26 cellular contexts compared by ENCODE assay signal in the genomic region with DNA sequence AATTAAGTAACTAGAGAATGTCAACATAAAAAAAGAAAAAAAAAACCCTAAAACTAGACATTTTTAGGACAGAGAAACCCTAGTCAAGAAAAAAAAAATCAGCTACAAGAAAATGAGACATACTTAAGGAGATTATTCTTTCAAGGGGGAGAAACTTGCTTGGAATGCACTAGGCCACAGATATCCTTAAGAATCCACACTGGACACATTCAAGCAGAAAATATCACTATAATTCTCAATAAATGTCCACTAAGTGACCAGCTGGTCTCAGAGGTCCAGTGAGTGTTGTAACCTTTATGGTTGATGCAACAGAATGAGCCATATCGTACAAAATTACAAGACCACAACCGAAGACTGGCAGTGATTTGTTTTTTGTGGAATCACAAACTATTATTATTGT. TPM values are rescaled to one million over a fixed set of nuclear protein-coding genes. Genes with fewer than 3 reads are reported as not detected.
DNase-seq lines count a peak whose midpoint lies in the region; FAIRE-seq and TF ChIP-seq lines count a peak whose summit lies in the region.
"Had no signal": no experiment of that assay in that cellular context is flagged by ENCODE, and none has a peak within 500 bp of the region (broad histone marks: within the 10 kb centered on the region; RNA-seq: fewer than 3 reads in every experiment).

No MANE protein-coding gene starts in this region.

- H3K4me3 ChIP-seq in astrocyte (ENCODE audit: insufficient read depth, low read depth, low read length) (no peak overlapping the region), dorsolateral prefrontal cortex (no peak overlapping the region)

- no peaks in the 10 kb centered on the region for H3K4me1 ChIP-seq in astrocyte (ENCODE audit: insufficient read depth, low read length)

- H3K9me3 ChIP-seq in astrocyte (ENCODE audit: insufficient read depth, low read depth, low read length), result no peaks in the 10 kb centered on the region

- intact Hi-C loops in dorsolateral prefrontal cortex (cut with DNase I), result no loop called here

- H3K27me3 Mint-ChIP-seq in astrocyte (ENCODE audit: low read depth, unreplicated experiment), result no peaks in the 10 kb centered on the region

- in situ Hi-C loops in ACHN (cut with HindIII; ENCODE audit: low pct_ligation_motif_present, low pct_unique_long_range_greater_than_20kb, low sequenced_read_pairs), result no loop called here

- no peak overlapping the region for H3K27ac ChIP-seq in astrocyte (ENCODE audit: low read depth, low read length)
- H3K27ac ChIP-seq in dorsolateral prefrontal cortex, result no peak overlapping the region
- H3K27ac ChIP-seq: HL-60 had no signal

- FAIRE-seq in astrocyte (lab: Jason Lieb, UNC), result no peak
- FAIRE-seq: GM19239, H1 had no signal

- H3K79me2 ChIP-seq in astrocyte (ENCODE audit: insufficient read depth, low read length), result no peaks in the 10 kb centered on the region

- H3K36me3 Mint-ChIP-seq in astrocyte (ENCODE audit: low read depth, unreplicated experiment), result no peaks in the 10 kb centered on the region
- H3K36me3 Mint-ChIP-seq: CD8-positive, alpha-beta T cell had no signal

- H4K20me1 ChIP-seq in astrocyte (ENCODE audit: insufficient read depth, low read length), result no peaks in the 10 kb centered on the region

- H3K27ac Mint-ChIP-seq in astrocyte (ENCODE audit: unreplicated experiment), result no peak overlapping the region
- H3K27ac Mint-ChIP-seq: CD8-positive, alpha-beta T cell had no signal

- H3K27me3 ChIP-seq in astrocyte (ENCODE audit: insufficient read depth, low read length), result no peaks in the 10 kb centered on the region
- H3K27me3 ChIP-seq in dorsolateral prefrontal cortex, result no peaks in the 10 kb centered on the region

- no peak overlapping the region for H2AFZ ChIP-seq in astrocyte (ENCODE audit: low read depth, low read length)

- no peak overlapping the region for H3K4me2 ChIP-seq in astrocyte (ENCODE audit: low read length)

- H3K36me3 ChIP-seq in astrocyte (ENCODE audit: insufficient read depth, low read length), result no peaks in the 10 kb centered on the region

- H3K9ac ChIP-seq in astrocyte (ENCODE audit: low read length), result no peak overlapping the region

- H3K4me3 Mint-ChIP-seq in astrocyte (ENCODE audit: unreplicated experiment), result no peak overlapping the region
- H3K4me3 Mint-ChIP-seq: CD8-positive, alpha-beta T cell had no signal

- TF ChIP-seq CTCF in astrocyte (IDR thresholded peaks at IDR 0.05; ENCODE audit: insufficient read depth, low read depth, low read length) (no peak), dorsolateral prefrontal cortex (IDR thresholded peaks at IDR 0.05 in 54 of 56, conservative IDR thresholded peaks at IDR 0.05 in 2 of 56; ENCODE audit: low read depth in 1 of 56, partially characterized antibody in 56 of 56) (no peak)

- peak; percentile 10 for DNase-seq in GM04504 (ENCODE audit: low read depth)
- peak; percentile 57 for DNase-seq in astrocyte (ENCODE audit: low read depth)
- peak; percentile 13 for DNase-seq in iris pigment epithelial cell (ENCODE audit: low read depth)
- DNase-seq in cerebellar nuclear complex (lab: John Stamatoyannopoulos, UW), result no peak
- DNase-seq in dorsolateral prefrontal cortex, result no peak
- DNase-seq in ACHN, result no peak
- no peak for DNase-seq in cerebellum (ENCODE audit: low spot score)
- DNase-seq: AML-193; C1 segment of cervical spinal cord; Calu3; CD8-positive, alpha-beta T cell; DMS153; GDM1; KBM-7; NCI-H1105; NCI-H146; NCI-H2029; NCI-H345; NCI-H524; NCI-H774; NK-92 treated with Interleukin-12 subunit alpha and Interleukin-12 subunit beta, amount 100 ng/mL, for 24 hours had no signal

- H3K4me1 Mint-ChIP-seq in astrocyte (ENCODE audit: low read depth, unreplicated experiment), result no peaks in the 10 kb centered on the region

- no peaks in the 10 kb centered on the region for H3K9me3 Mint-ChIP-seq in astrocyte (ENCODE audit: unreplicated experiment)
- H3K9me3 Mint-ChIP-seq: CD8-positive, alpha-beta T cell had no signal

RNA-seq across cellular contexts. Expression of gene IBSP, which starts 15.6 kb away (rescaled TPM):
- total RNA-seq in astrocyte (not detected in 2 replicates), dorsolateral prefrontal cortex (1 to 10 TPM in 1 of 120 experiments, under 1 TPM in 14, not detected in 105; 0.30 to 1.1 (median 0.50) TPM), cerebellum (0.27 TPM)
- total RNA-seq: A673; Calu3; CD8-positive, alpha-beta T cell; H1; HT1080 had no signal

RNA-seq across cellular contexts. Expression of gene MEPE, which starts 49.0 kb away (rescaled TPM):
- total RNA-seq in astrocyte, result not detected in 2 replicates
- 10 to 100 TPM in 52 of 120 experiments, 1 to 10 TPM in 68; 1.0 to 26.4 (median 8.7) TPM for total RNA-seq in dorsolateral prefrontal cortex
- total RNA-seq in cerebellum, result not detected
- total RNA-seq: A673; Calu3; CD8-positive, alpha-beta T cell; H1; HT1080 had no signal

Comparison
In these comparisons a context has a peak if more than half of its experiments do, and no peak if none do; other contexts are left out.
1. DNase-seq: peak in GM04504 (single experiment), astrocyte (single experiment) and iris pigment epithelial cell (single experiment); none in cerebellar nuclear complex (0 of 2), dorsolateral prefrontal cortex (0 of 10), ACHN (single experiment) and cerebellum (single experiment).